In genomic region chr4:105440890-105441289, GRCh38 we compare ENCODE assay signal across 19 cellular contexts. TPM values are rescaled to one million over a fixed set of nuclear protein-coding genes. Genes with fewer than 3 reads are reported as not detected.
A peak's percentile ranks its signal among the peaks of the same experiment; 100 is the strongest.
DNase-seq lines count a peak whose midpoint lies in the region; ATAC-seq and TF ChIP-seq lines count a peak whose summit lies in the region.
"Had no signal": no experiment of that assay in that cellular context is flagged by ENCODE, and none has a peak within 500 bp of the region (broad histone marks: within the 10 kb centered on the region; RNA-seq: fewer than 3 reads in every experiment).

No MANE protein-coding gene starts in this region.

- no peaks in the 10 kb centered on the region for H3K27me3 Mint-ChIP-seq in HFFc6 (ENCODE audit: insufficient read depth)
- H3K27me3 Mint-ChIP-seq: CD8-positive, alpha-beta memory T cell had no signal

- DNase-seq in AML-193 (lab: John Stamatoyannopoulos, UW) (peak; percentile 21 to 28), HFFc6 (no peak), foreskin keratinocyte (no peak), HPDE6-E6E7 (ENCODE audit: extremely low spot score) (no peak), AG08396 (ENCODE audit: low spot score) (no peak), Right ventricle myocardium inferior (ENCODE audit: missing footprints) (no peak)
- no peak for DNase-seq in stimulated activated naive CD4-positive, alpha-beta T cell treated with Interleukin-2 at 50 U/mL for 16 hours (lab: John Stamatoyannopoulos, UW)
- DNase-seq: CD8-positive, alpha-beta memory T cell; DMS79 treated with DMSO at 0.1 percent for 48 hours; GF-D8; KG1; NCI-H1048; NCI-H1436; NCI-H2029; NCI-H345; NCI-H526 had no signal

- no peaks in the 10 kb centered on the region for H3K4me1 Mint-ChIP-seq in HFFc6 (ENCODE audit: low read depth)

- H3K4me1 ChIP-seq in foreskin keratinocyte, result no peaks in the 10 kb centered on the region

- intact Hi-C loops in Right ventricle myocardium inferior (cut with DNase I), result no loop called here

- H3K36me3 Mint-ChIP-seq in HFFc6 (ENCODE audit: low read depth), result peaks cover 24% of the 10 kb centered on the region

- TF ChIP-seq CTCF in HFFc6 (IDR thresholded peaks at IDR 0.05) (peak; percentile 58; the same call in 1 of the 2 replicates), VCaP (conservative IDR thresholded peaks at IDR 0.05) (peak; percentile 44; the same call in 1 of the 2 replicates), foreskin keratinocyte (conservative IDR thresholded peaks at IDR 0.05) (peak; percentile 34)

- no peak overlapping the region for H3K4me3 Mint-ChIP-seq in HFFc6
- H3K4me3 Mint-ChIP-seq: CD8-positive, alpha-beta memory T cell had no signal

- no peak overlapping the region for H3K27ac Mint-ChIP-seq in HFFc6
- H3K27ac Mint-ChIP-seq: CD8-positive, alpha-beta memory T cell had no signal

- H3K9me3 Mint-ChIP-seq in HFFc6, result no peaks in the 10 kb centered on the region

- H3K27ac ChIP-seq in VCaP, result no peak overlapping the region
- H3K27ac ChIP-seq in foreskin keratinocyte, result no peak overlapping the region
- H3K27ac ChIP-seq: SJSA1 had no signal

- no peak for ATAC-seq in foreskin keratinocyte
- no peak for ATAC-seq in Right ventricle myocardium inferior
- ATAC-seq: HepG2 had no signal

- H3K27me3 ChIP-seq in foreskin keratinocyte, result no peaks in the 10 kb centered on the region
- H3K27me3 ChIP-seq: SJSA1 had no signal

RNA-seq across cellular contexts. Expression of gene PPA2, which starts 33.0 kb away (rescaled TPM):
- total RNA-seq in HFFc6 (2021; fragmentation: NEBNext Ultra II Directional; extraction: Animal tissue kit (Norgen Biotek cat#: 25700)), result 10 to 100 TPM; 51.8 to 72.9 (median 59.8) TPM
- total RNA-seq in foreskin keratinocyte (125 and 127 TPM in 2 replicates), Right ventricle myocardium inferior (89.5 TPM)
- polyA plus RNA-seq in foreskin keratinocyte, result 118 and 144 TPM in 2 replicates

Comparison
In these comparisons a context has a peak if more than half of its experiments do, and no peak if none do; other contexts are left out.
1. DNase-seq: peak in AML-193 (2 of 2); none in HFFc6 (single experiment), foreskin keratinocyte (0 of 2), HPDE6-E6E7 (single experiment), AG08396 (single experiment), stimulated activated naive CD4-positive, alpha-beta T cell treated with Interleukin-2 at 50 U/mL for 16 hours (single experiment) and Right ventricle myocardium inferior (single experiment).
2. Peak in every context shown above with its lines, with median percentiles within 50 percentile points of each other: CTCF ChIP-seq.